In the genomic region with DNA sequence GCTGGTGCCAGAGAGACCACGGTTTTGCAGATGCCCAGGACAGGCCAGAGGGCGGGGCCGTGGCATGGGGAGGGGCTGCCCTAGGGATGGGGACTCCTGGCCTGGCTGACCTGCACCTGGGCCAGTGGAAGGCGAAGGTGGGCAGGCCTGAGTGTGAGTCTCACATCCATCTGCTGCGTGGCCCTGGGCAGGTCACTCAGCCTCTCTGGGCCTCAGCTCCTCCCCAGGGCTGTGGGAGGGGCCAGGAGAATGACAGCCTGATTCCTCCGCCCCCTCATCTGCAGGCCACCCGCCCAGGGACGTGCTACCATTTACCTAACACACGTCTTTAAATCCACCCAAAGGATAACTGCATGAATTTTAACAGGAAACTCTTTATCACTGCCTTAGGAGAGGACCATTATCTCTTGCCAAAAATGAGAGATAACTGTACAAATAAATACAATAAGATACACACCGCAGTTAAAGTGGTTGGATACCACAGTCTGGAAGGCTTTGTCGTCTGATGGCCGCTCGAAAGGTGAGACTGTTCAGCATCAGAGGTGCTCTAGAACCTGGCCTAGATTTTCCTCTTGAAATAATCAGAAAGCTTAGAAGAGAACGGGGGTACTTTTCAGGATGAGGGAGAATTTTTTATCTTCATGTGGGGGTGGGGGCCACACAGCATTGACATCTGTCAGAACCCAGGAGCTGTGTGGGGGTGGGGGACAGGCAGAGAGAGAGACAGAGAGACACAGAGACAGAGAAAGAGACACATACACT, we compare ENCODE assay signal across 2 cellular contexts.
A peak's percentile ranks its signal among the peaks of the same experiment; 100 is the strongest.
TF ChIP-seq lines count a peak whose summit lies in the region.

No MANE protein-coding gene starts in this region.

TF ChIP-seq in HEK293, 187 proteins besides CTCF, POLR2A, EP300 and RAD21:
- TF ChIP-seq ZNF341 (tag by site-specific recombination; IDR thresholded peaks at IDR 0.05; ENCODE audit: low read depth) (no peak), ZNF394 (tag by site-specific recombination; IDR thresholded peaks at IDR 0.05; ENCODE audit: borderline replicate concordance) (no peak), ZNF596 (tag by site-specific recombination; IDR thresholded peaks at IDR 0.05) (no peak), ZNF768 (tag by site-specific recombination; IDR thresholded peaks at IDR 0.05) (peak; percentile 85; the same call in 1 of the 2 replicates), ZNF18 (tag by site-specific recombination; IDR thresholded peaks at IDR 0.05) (no peak), KLF9 (tag by site-specific recombination; IDR thresholded peaks at IDR 0.05; ENCODE audit: low read depth) (0 out of 2 replicates have a peak, but pooled peaks have one; percentile 15), ZSCAN16 (tag by site-specific recombination; IDR thresholded peaks at IDR 0.05) (no peak), EGR2 (tag by site-specific recombination; IDR thresholded peaks at IDR 0.05; ENCODE audit: low read depth) (no peak), ZBTB21 (tag by site-specific recombination; IDR thresholded peaks at IDR 0.05) (no peak), ZNF654 (tag by site-specific recombination; IDR thresholded peaks at IDR 0.05; ENCODE audit: low read depth) (no peak), ZNF398 (tag by site-specific recombination; IDR thresholded peaks at IDR 0.05) (no peak)
- TF ChIP-seq, protein P1, sequence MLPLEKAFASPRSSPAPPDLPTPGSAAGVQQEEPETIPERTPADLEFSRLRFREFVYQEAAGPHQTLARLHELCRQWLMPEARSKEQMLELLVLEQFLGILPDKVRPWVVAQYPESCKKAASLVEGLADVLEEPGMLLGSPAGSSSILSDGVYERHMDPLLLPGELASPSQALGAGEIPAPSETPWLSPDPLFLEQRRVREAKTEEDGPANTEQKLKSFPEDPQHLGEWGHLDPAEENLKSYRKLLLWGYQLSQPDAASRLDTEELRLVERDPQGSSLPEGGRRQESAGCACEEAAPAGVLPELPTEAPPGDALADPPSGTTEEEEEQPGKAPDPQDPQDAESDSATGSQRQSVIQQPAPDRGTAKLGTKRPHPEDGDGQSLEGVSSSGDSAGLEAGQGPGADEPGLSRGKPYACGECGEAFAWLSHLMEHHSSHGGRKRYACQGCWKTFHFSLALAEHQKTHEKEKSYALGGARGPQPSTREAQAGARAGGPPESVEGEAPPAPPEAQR (tag by site-specific recombination; IDR thresholded peaks at IDR 0.05) = no peak
TF ChIP-seq in HEK293: peak in this region for 2.

TF ChIP-seq in GM12878, 131 proteins besides CTCF, POLR2A, EP300 and RAD21:
- TF ChIP-seq TBL1XR1 (IDR thresholded peaks at IDR 0.05; ENCODE audit: low read depth, low read length) = no peak
- TF ChIP-seq PKNOX1 (IDR thresholded peaks at IDR 0.05) = peak; percentile 54
TF ChIP-seq in GM12878: peak in this region for 1.
